Comparison of ENCODE assay signal across 1 cellular context in the genomic region with DNA sequence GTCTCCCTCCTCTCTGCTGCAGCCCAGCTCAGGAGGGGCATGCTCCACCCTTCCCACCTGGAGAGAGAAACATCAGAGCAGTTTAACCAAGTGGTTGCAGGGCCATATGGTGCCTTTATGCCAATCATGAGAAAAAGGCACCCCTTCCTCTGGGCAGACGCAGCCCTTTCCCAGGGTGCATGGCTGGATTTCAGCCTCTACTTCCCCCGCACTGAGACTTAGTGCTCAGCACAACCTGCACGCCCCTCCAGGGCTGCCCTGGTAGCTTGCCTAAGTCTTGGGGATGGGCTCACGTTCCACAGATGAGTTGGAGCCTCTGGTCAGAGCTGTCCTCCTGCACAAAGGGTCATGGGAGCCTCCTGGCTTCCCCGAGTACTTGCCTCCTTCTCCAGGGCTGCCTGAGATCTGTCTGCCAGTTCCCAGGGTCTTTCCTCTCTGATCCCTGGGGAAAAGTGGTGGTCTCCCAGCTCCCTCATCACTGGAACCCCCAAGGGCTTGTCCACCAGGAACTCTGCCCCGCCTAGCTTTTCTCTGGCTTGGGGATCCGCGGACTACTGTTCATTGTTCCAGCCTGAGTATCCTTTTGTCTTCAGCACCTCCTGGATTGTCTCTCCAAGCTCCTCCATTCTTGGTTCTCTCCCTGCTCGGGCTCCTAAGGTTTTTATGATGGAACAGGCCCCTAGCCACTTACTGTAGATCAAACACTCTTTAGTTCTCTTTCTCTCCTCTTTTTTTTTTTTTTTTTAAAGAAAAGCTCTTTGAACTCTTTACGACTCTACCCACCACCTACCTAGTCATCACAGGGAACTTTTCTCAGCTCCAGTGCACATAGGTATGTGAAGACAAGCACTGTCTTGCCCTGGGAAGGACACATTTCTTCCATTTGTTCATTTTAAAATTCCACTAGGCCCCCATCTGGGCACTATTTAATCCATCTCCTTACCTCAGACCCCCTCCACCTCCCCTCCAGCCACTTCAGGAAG.
TF ChIP-seq lines count a peak whose summit lies in the region.

No MANE protein-coding gene starts in this region.

TF ChIP-seq in IMR-90, 13 proteins besides CTCF, POLR2A, EP300 and RAD21:
- TF ChIP-seq, protein P1, sequence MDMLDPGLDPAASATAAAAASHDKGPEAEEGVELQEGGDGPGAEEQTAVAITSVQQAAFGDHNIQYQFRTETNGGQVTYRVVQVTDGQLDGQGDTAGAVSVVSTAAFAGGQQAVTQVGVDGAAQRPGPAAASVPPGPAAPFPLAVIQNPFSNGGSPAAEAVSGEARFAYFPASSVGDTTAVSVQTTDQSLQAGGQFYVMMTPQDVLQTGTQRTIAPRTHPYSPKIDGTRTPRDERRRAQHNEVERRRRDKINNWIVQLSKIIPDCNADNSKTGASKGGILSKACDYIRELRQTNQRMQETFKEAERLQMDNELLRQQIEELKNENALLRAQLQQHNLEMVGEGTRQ (IDR thresholded peaks at IDR 0.05; ENCODE audit: low read depth, low read length) = no peak
- TF ChIP-seq MXI1 (IDR thresholded peaks at IDR 0.05; ENCODE audit: borderline replicate concordance, low read depth, low read length) (no peak), SMC3 (IDR thresholded peaks at IDR 0.05; ENCODE audit: low read depth, low read length) (no peak), CEBPB (IDR thresholded peaks at IDR 0.05; ENCODE audit: low read depth, low read length) (no peak), NFE2L2 (IDR thresholded peaks at IDR 0.05; ENCODE audit: low read depth, low read length) (no peak), RCOR1 (IDR thresholded peaks at IDR 0.05; ENCODE audit: insufficient replicate concordance, low read length) (no peak), MAZ (IDR thresholded peaks at IDR 0.05; ENCODE audit: borderline replicate concordance, low read depth, low read length) (no peak), FOS (IDR thresholded peaks at IDR 0.05; ENCODE audit: low read depth, low read length) (no peak)
- TF ChIP-seq, protein P2, sequence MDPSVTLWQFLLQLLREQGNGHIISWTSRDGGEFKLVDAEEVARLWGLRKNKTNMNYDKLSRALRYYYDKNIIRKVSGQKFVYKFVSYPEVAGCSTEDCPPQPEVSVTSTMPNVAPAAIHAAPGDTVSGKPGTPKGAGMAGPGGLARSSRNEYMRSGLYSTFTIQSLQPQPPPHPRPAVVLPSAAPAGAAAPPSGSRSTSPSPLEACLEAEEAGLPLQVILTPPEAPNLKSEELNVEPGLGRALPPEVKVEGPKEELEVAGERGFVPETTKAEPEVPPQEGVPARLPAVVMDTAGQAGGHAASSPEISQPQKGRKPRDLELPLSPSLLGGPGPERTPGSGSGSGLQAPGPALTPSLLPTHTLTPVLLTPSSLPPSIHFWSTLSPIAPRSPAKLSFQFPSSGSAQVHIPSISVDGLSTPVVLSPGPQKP (IDR thresholded peaks at IDR 0.05; ENCODE audit: borderline replicate concordance, low read depth, low read length) = no peak
TF ChIP-seq in IMR-90: peak in this region for 0.
